ENCODE assay signal across 29 cellular contexts in the genomic region with DNA sequence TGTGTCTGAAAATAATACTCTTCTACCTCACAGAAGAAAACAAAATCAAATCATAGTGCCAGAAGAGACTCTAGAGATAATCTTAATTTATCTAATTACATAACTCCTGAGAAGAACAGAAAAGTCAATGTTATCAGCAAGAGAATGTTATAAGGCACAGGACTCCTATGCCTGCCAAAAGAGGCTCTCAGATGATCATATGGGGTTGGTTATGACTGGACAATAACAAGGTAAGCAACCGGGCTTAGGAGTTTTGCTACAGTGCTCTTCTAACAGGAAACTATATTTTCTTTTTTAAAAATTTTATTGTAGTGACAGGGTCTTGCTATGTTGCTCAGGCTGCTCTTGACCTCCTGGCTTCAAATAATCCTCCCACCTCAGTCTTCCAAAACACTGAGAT. TPM values are rescaled to one million over a fixed set of nuclear protein-coding genes. Genes with fewer than 3 reads are reported as not detected.
A peak's percentile ranks its signal among the peaks of the same experiment; 100 is the strongest.
DNase-seq lines count a peak whose midpoint lies in the region; ATAC-seq, FAIRE-seq and TF ChIP-seq lines count a peak whose summit lies in the region.
"Had no signal": no experiment of that assay in that cellular context is flagged by ENCODE, and none has a peak within 500 bp of the region (broad histone marks: within the 10 kb centered on the region; RNA-seq: fewer than 3 reads in every experiment).

No MANE protein-coding gene starts in this region.

- H3K4me1 Mint-ChIP-seq in activated CD4-positive, alpha-beta T cell treated with anti-CD3 and anti-CD28 coated beads, Interleukin-2, amount 10 ng/mL, durations not matched to agents 7 days and 5 days, result peaks cover 45% of the 10 kb centered on the region
- peaks cover 34% of the 10 kb centered on the region for H3K4me1 Mint-ChIP-seq in activated CD8-positive, alpha-beta T cell treated with anti-CD3 and anti-CD28 coated beads, Interleukin-2, amount 10 ng/mL, durations not matched to agents 7 days and 5 days (ENCODE audit: low read depth)
- H3K4me1 Mint-ChIP-seq in naive thymus-derived CD4-positive, alpha-beta T cell, result peaks cover 31 to 67% (median 57%) of the 10 kb centered on the region in 7 donors
- H3K4me1 Mint-ChIP-seq in osteocyte (ENCODE audit: unreplicated experiment), result peaks cover 9% of the 10 kb centered on the region

- H3K27ac Mint-ChIP-seq in activated CD4-positive, alpha-beta T cell treated with anti-CD3 and anti-CD28 coated beads, Interleukin-2, amount 10 ng/mL, durations not matched to agents 7 days and 5 days, result peak overlapping the region; percentile 87
- H3K27ac Mint-ChIP-seq in activated CD8-positive, alpha-beta T cell treated with anti-CD3 and anti-CD28 coated beads, Interleukin-2, amount 10 ng/mL, durations not matched to agents 7 days and 5 days, result peak overlapping the region; percentile 80
- H3K27ac Mint-ChIP-seq in naive thymus-derived CD4-positive, alpha-beta T cell, result peak overlapping the region; percentile 75 to 96 (median 86)
- no peak overlapping the region for H3K27ac Mint-ChIP-seq in osteocyte (ENCODE audit: unreplicated experiment)

- H3K27ac ChIP-seq in naive thymus-derived CD4-positive, alpha-beta T cell (ENCODE audit: low read depth, low read length), result peak overlapping the region; percentile 61
- H3K27ac ChIP-seq: breast epithelium, coronary artery, Peyer's patch, stomach, tibial artery had no signal

- peaks cover 1% of the 10 kb centered on the region for H3K36me3 Mint-ChIP-seq in activated CD4-positive, alpha-beta T cell treated with anti-CD3 and anti-CD28 coated beads, Interleukin-2, amount 10 ng/mL, durations not matched to agents 7 days and 5 days (ENCODE audit: low read depth)
- H3K36me3 Mint-ChIP-seq in activated CD8-positive, alpha-beta T cell treated with anti-CD3 and anti-CD28 coated beads, Interleukin-2, amount 10 ng/mL, durations not matched to agents 7 days and 5 days (ENCODE audit: low read depth), result no peaks in the 10 kb centered on the region
- peaks cover 0 to 4% (median 0%) of the 10 kb centered on the region in 5 donors for H3K36me3 Mint-ChIP-seq in naive thymus-derived CD4-positive, alpha-beta T cell
- H3K36me3 Mint-ChIP-seq in osteocyte (ENCODE audit: unreplicated experiment), result no peaks in the 10 kb centered on the region

- no peak for DNase-seq in activated CD4-positive, alpha-beta T cell treated with anti-CD3 and anti-CD28 coated beads, Interleukin-2, amount 10 ng/mL, durations not matched to agents 7 days and 5 days
- no peak for DNase-seq in activated CD4-positive, alpha-beta T cell treated with anti-CD3 and anti-CD28 coated beads for 48 hours
- DNase-seq in activated CD8-positive, alpha-beta T cell treated with anti-CD3 and anti-CD28 coated beads, Interleukin-2, amount 10 ng/mL, durations not matched to agents 7 days and 5 days, result no peak
- no peak for DNase-seq in naive thymus-derived CD4-positive, alpha-beta T cell
- DNase-seq in osteocyte (ENCODE audit: extremely low spot score, unreplicated experiment) (no peak), HTR-8/SVneo (ENCODE audit: insufficient read length, low spot score) (no peak)
- DNase-seq: activated CD4-positive, CD25-positive, alpha-beta regulatory T cell; activated effector memory CD4-positive, alpha-beta T cell treated with Interleukin-2 at 50 U/mL for 16 hours; DMS153; effector memory CD4-positive, alpha-beta T cell; erythroblast; glutamatergic neuron; H7; occipital lobe; Peyer's patch; SIG-M5; stomach; SW 1271; tibial artery had no signal

- no peak overlapping the region for H3K4me3 ChIP-seq in naive thymus-derived CD4-positive, alpha-beta T cell (ENCODE audit: low read length)
- H3K4me3 ChIP-seq: breast epithelium, coronary artery, K562, Peyer's patch, stomach, tibial artery had no signal

- H3K36me3 ChIP-seq in naive thymus-derived CD4-positive, alpha-beta T cell (ENCODE audit: control insufficient read depth in 2 of 3, insufficient read depth in 3 of 3, low read length in 3 of 3), result no peaks in the 10 kb centered on the region
- H3K36me3 ChIP-seq: breast epithelium, Peyer's patch, stomach, tibial artery had no signal

- peaks cover 7% of the 10 kb centered on the region for H3K9me3 Mint-ChIP-seq in activated CD4-positive, alpha-beta T cell treated with anti-CD3 and anti-CD28 coated beads, Interleukin-2, amount 10 ng/mL, durations not matched to agents 7 days and 5 days
- no peaks in the 10 kb centered on the region for H3K9me3 Mint-ChIP-seq in activated CD8-positive, alpha-beta T cell treated with anti-CD3 and anti-CD28 coated beads, Interleukin-2, amount 10 ng/mL, durations not matched to agents 7 days and 5 days (ENCODE audit: insufficient read depth)
- H3K9me3 Mint-ChIP-seq in naive thymus-derived CD4-positive, alpha-beta T cell, result peaks cover 0 to 7% (median 0%) of the 10 kb centered on the region in 11 donors
- peaks cover 17% of the 10 kb centered on the region for H3K9me3 Mint-ChIP-seq in osteocyte (ENCODE audit: unreplicated experiment)

- H3K4me3 Mint-ChIP-seq in activated CD4-positive, alpha-beta T cell treated with anti-CD3 and anti-CD28 coated beads, Interleukin-2, amount 10 ng/mL, durations not matched to agents 7 days and 5 days, result no peak overlapping the region
- no peak overlapping the region for H3K4me3 Mint-ChIP-seq in activated CD8-positive, alpha-beta T cell treated with anti-CD3 and anti-CD28 coated beads, Interleukin-2, amount 10 ng/mL, durations not matched to agents 7 days and 5 days
- peak overlapping the region in 9 of 10 donors; percentile 35 to 78 (median 73) for H3K4me3 Mint-ChIP-seq in naive thymus-derived CD4-positive, alpha-beta T cell
- H3K4me3 Mint-ChIP-seq in osteocyte (ENCODE audit: unreplicated experiment), result no peak overlapping the region

- H3K4me1 ChIP-seq in naive thymus-derived CD4-positive, alpha-beta T cell (ENCODE audit: control insufficient read depth in 2 of 2, insufficient read depth in 2 of 2, low read length in 2 of 2), result peaks cover 8 to 33% of the 10 kb centered on the region in 2 donors
- H3K4me1 ChIP-seq: breast epithelium, Peyer's patch, stomach, tibial artery had no signal

- POLR2A ChIA-PET in activated CD4-positive, alpha-beta T cell treated with anti-CD3 and anti-CD28 coated beads, Interleukin-2, amount 10 ng/mL, durations not matched to agents 7 days and 5 days (lab: Charles Lee), result no interaction called here
- POLR2A ChIA-PET in activated CD8-positive, alpha-beta T cell treated with anti-CD3 and anti-CD28 coated beads, Interleukin-2, amount 10 ng/mL, durations not matched to agents 7 days and 5 days (lab: Charles Lee), result no interaction called here
- POLR2A ChIA-PET in naive thymus-derived CD4-positive, alpha-beta T cell (lab: Charles Lee), result interaction anchor here (0.6 to 0.7 kb wide), 2 partner anchors 301 to 419 kb away, joined by 3 to 4 read pairs; a partner anchor contains a TSS

- intact Hi-C loops in naive thymus-derived CD4-positive, alpha-beta T cell (cut with micrococcal nuclease), result loop anchor here (1.0 to 10.0 kb wide), 15 partner anchors 9 to 1365 kb away; a partner anchor contains a TSS

- CTCF ChIA-PET in activated CD4-positive, alpha-beta T cell treated with anti-CD3 and anti-CD28 coated beads, Interleukin-2, amount 10 ng/mL, durations not matched to agents 7 days and 5 days (lab: Charles Lee), result no interaction called here
- CTCF ChIA-PET in activated CD8-positive, alpha-beta T cell treated with anti-CD3 and anti-CD28 coated beads, Interleukin-2, amount 10 ng/mL, durations not matched to agents 7 days and 5 days (lab: Charles Lee), result interaction anchor here (0.6 to 1.4 kb wide), 4 partner anchors 44 to 586 kb away, joined by 3 to 4 read pairs (median 3); no protein-coding TSS in a partner anchor
- CTCF ChIA-PET in naive thymus-derived CD4-positive, alpha-beta T cell (lab: Charles Lee), result no interaction called here

- no peaks in the 10 kb centered on the region for H3K9me3 ChIP-seq in naive thymus-derived CD4-positive, alpha-beta T cell (ENCODE audit: control insufficient read depth in 2 of 3, low read length in 3 of 3)
- H3K9me3 ChIP-seq: Peyer's patch, tibial artery had no signal

- TF ChIP-seq CTCF in osteocyte (IDR thresholded peaks at IDR 0.05), result no peak

- peak; percentile 67 for ATAC-seq in HG02610 (IDR thresholded peaks at IDR 0.05; ENCODE audit: unreplicated experiment)
- no peak for ATAC-seq in activated CD8-positive, alpha-beta T cell treated with anti-CD3 and anti-CD28 coated beads, Interleukin-2, amount 10 ng/mL, durations not matched to agents 7 days and 5 days
- ATAC-seq in naive thymus-derived CD4-positive, alpha-beta T cell, result no peak
- no peak for ATAC-seq in GM21528 (IDR thresholded peaks at IDR 0.05; ENCODE audit: low FRiP score, unreplicated experiment)
- ATAC-seq: K562 had no signal

- FAIRE-seq in HTR-8/SVneo (lab: Jason Lieb, UNC), result no peak
- FAIRE-seq: K562 had no signal

- no peaks in the 10 kb centered on the region for H3K27me3 ChIP-seq in naive thymus-derived CD4-positive, alpha-beta T cell (ENCODE audit: control insufficient read depth in 2 of 2, insufficient read depth in 2 of 2, low read length in 2 of 2)
- H3K27me3 ChIP-seq: breast epithelium, Peyer's patch, tibial artery had no signal

- H3K27me3 Mint-ChIP-seq in activated CD4-positive, alpha-beta T cell treated with anti-CD3 and anti-CD28 coated beads, Interleukin-2, amount 10 ng/mL, durations not matched to agents 7 days and 5 days, result no peaks in the 10 kb centered on the region
- no peaks in the 10 kb centered on the region for H3K27me3 Mint-ChIP-seq in activated CD8-positive, alpha-beta T cell treated with anti-CD3 and anti-CD28 coated beads, Interleukin-2, amount 10 ng/mL, durations not matched to agents 7 days and 5 days (ENCODE audit: low read depth)
- H3K27me3 Mint-ChIP-seq in naive thymus-derived CD4-positive, alpha-beta T cell, result no peaks in the 10 kb centered on the region
- peaks cover 33% of the 10 kb centered on the region for H3K27me3 Mint-ChIP-seq in osteocyte (ENCODE audit: unreplicated experiment)

RNA-seq across cellular contexts. Expression of a gene that starts 3.5 kb away (rescaled TPM):
- total RNA-seq in activated CD4-positive, alpha-beta T cell treated with anti-CD3 and anti-CD28 coated beads, Interleukin-2, amount 10 ng/mL, durations not matched to agents 7 days and 5 days, result not detected
- total RNA-seq in activated CD8-positive, alpha-beta T cell treated with anti-CD3 and anti-CD28 coated beads, Interleukin-2, amount 10 ng/mL, durations not matched to agents 7 days and 5 days, result not detected
- total RNA-seq in naive thymus-derived CD4-positive, alpha-beta T cell, result not detected
- polyA plus RNA-seq in naive thymus-derived CD4-positive, alpha-beta T cell, result under 1 TPM in 1 of 2 donors, not detected in 1; 0.07 TPM
- total RNA-seq in osteocyte, result not detected in 2 replicates
- total RNA-seq: A172, breast epithelium, H7, HT1080, K562, liver, MCF 10A, occipital lobe, Peyer's patch, stomach had no signal
- polyA plus RNA-seq: K562, keratinocyte, liver, stomach had no signal

RNA-seq across cellular contexts. Expression of a gene that starts 56.5 kb away (rescaled TPM):
- total RNA-seq in activated CD4-positive, alpha-beta T cell treated with anti-CD3 and anti-CD28 coated beads, Interleukin-2, amount 10 ng/mL, durations not matched to agents 7 days and 5 days, result 10 to 100 TPM in 1 of 2 experiments, 1 to 10 TPM in 1; 7.9 to 10.5 TPM
- 1 to 10 TPM; 7.4 to 8.2 TPM for total RNA-seq in activated CD8-positive, alpha-beta T cell treated with anti-CD3 and anti-CD28 coated beads, Interleukin-2, amount 10 ng/mL, durations not matched to agents 7 days and 5 days
- total RNA-seq in naive thymus-derived CD4-positive, alpha-beta T cell, result 1 to 10 TPM; 3.9 to 9.1 (median 7.7) TPM
- 1 to 10 TPM; 4.0 to 5.6 TPM for polyA plus RNA-seq in naive thymus-derived CD4-positive, alpha-beta T cell
- total RNA-seq in osteocyte, result 5.4 and 6.3 TPM in 2 replicates

Comparison
In these comparisons a context has a peak if more than half of its experiments do, and no peak if none do; other contexts are left out.
1. H3K4me3 Mint-ChIP-seq: peak in naive thymus-derived CD4-positive, alpha-beta T cell (9 of 10); none in activated CD4-positive, alpha-beta T cell treated with anti-CD3 and anti-CD28 coated beads, Interleukin-2, amount 10 ng/mL, durations not matched to agents 7 days and 5 days (single experiment), activated CD8-positive, alpha-beta T cell treated with anti-CD3 and anti-CD28 coated beads, Interleukin-2, amount 10 ng/mL, durations not matched to agents 7 days and 5 days (single experiment) and osteocyte (single experiment).